8 cellular contexts compared by ENCODE assay signal in genomic region chr1:41662061-41662655, GRCh38.
DNase-seq lines count a peak whose midpoint lies in the region; ATAC-seq, FAIRE-seq and TF ChIP-seq lines count a peak whose summit lies in the region.

No MANE protein-coding gene starts in this region.

- dilution Hi-C loops in endothelial cell of umbilical vein (cut with MboI; ENCODE audit: extremely low pct_ligation_motif_present, low sequenced_read_pairs): no loop called here

- intact Hi-C loops in endothelial cell of umbilical vein (cut with micrococcal nuclease): loop anchor here (1.0 to 2.0 kb wide), 2 partner anchors 22 to 51 kb away; no protein-coding TSS in a partner anchor

- H3K4me3 ChIP-seq in endothelial cell of umbilical vein (replicated peaks in 1 of 3; ENCODE audit: insufficient read depth in 1 of 3, low read depth in 1 of 3, low read length in 3 of 3) (peak overlapping the region in 2 of 3 experiments; percentile 46 to 49), mucosa of stomach (ENCODE audit: low read length) (no peak overlapping the region)

- H3K9me3 ChIP-seq in endothelial cell of umbilical vein (replicated peaks; ENCODE audit: control insufficient read depth, insufficient read depth, low read length): no peaks in the 10 kb centered on the region
- no peaks in the 10 kb centered on the region for H3K9me3 ChIP-seq in mucosa of stomach (ENCODE audit: control insufficient read depth, low read length)

- no peaks in the 10 kb centered on the region for H3K27me3 Mint-ChIP-seq in activated CD8-positive, alpha-beta memory T cell treated with anti-CD3 and anti-CD28 coated beads, Interleukin-2, amount 10 ng/mL, durations not matched to agents 7 days and 5 days

- H3K79me2 ChIP-seq in endothelial cell of umbilical vein (ENCODE audit: control insufficient read depth, insufficient read depth, low read length): no peaks in the 10 kb centered on the region

- no peaks in the 10 kb centered on the region for H3K9me3 Mint-ChIP-seq in activated CD8-positive, alpha-beta memory T cell treated with anti-CD3 and anti-CD28 coated beads, Interleukin-2, amount 10 ng/mL, durations not matched to agents 7 days and 5 days (ENCODE audit: low read depth)

- peak overlapping the region; percentile 19 for H3K4me3 Mint-ChIP-seq in activated CD8-positive, alpha-beta memory T cell treated with anti-CD3 and anti-CD28 coated beads, Interleukin-2, amount 10 ng/mL, durations not matched to agents 7 days and 5 days

- H3K27ac Mint-ChIP-seq in activated CD8-positive, alpha-beta memory T cell treated with anti-CD3 and anti-CD28 coated beads, Interleukin-2, amount 10 ng/mL, durations not matched to agents 7 days and 5 days: no peak overlapping the region

- H3K4me2 ChIP-seq in endothelial cell of umbilical vein (ENCODE audit: insufficient read depth, low read length): peak overlapping the region; percentile 63

- no peak for TF ChIP-seq CTCF in GM13977 (IDR thresholded peaks at IDR 0.05; ENCODE audit: extremely low read depth, insufficient read depth, missing control alignments)
- no peak for TF ChIP-seq CTCF in endothelial cell of umbilical vein (IDR thresholded peaks at IDR 0.05; ENCODE audit: extremely low read depth in 1 of 2, insufficient read depth in 1 of 2, low read depth in 1 of 2, low read length in 2 of 2)

- peak overlapping the region; percentile 56 for H3K9ac ChIP-seq in endothelial cell of umbilical vein (replicated peaks; ENCODE audit: extremely low read depth, insufficient read depth, low read length)
- H3K9ac ChIP-seq in mucosa of stomach (ENCODE audit: low read length): peak overlapping the region; percentile 36

- no peaks in the 10 kb centered on the region for H4K20me1 ChIP-seq in endothelial cell of umbilical vein (replicated peaks; ENCODE audit: control insufficient read depth, extremely low read depth, insufficient read depth, low read length)

- peaks cover 0 to 6% of the 10 kb centered on the region in 2 experiments for H3K27me3 ChIP-seq in endothelial cell of umbilical vein (ENCODE audit: control insufficient read depth in 2 of 2, insufficient read depth in 2 of 2, low read length in 2 of 2)
- H3K27me3 ChIP-seq in mucosa of stomach (ENCODE audit: control insufficient read depth, insufficient read depth, low read length): peaks cover 14% of the 10 kb centered on the region

- no peak overlapping the region for H3K27ac ChIP-seq in endothelial cell of umbilical vein (ENCODE audit: insufficient read depth, low read depth, low read length)

- no peaks in the 10 kb centered on the region for H3K36me3 ChIP-seq in endothelial cell of umbilical vein (ENCODE audit: control insufficient read depth in 2 of 2, extremely low read depth in 1 of 2, insufficient read depth in 2 of 2, low read length in 2 of 2)
- H3K36me3 ChIP-seq in mucosa of stomach (ENCODE audit: control insufficient read depth, insufficient read depth, low read length): no peaks in the 10 kb centered on the region

- H2AFZ ChIP-seq in endothelial cell of umbilical vein (ENCODE audit: low read depth, low read length): peak overlapping the region; percentile 54

- H3K9me1 ChIP-seq in endothelial cell of umbilical vein (replicated peaks; ENCODE audit: control insufficient read depth, extremely low read depth, insufficient read depth, low read length): no peaks in the 10 kb centered on the region

- no TSS peak for BruUV-seq in endothelial cell of umbilical vein (replicated peaks; lab: Mats Ljungman, UMichigan)

- peaks cover 69% of the 10 kb centered on the region for H3K4me1 Mint-ChIP-seq in activated CD8-positive, alpha-beta memory T cell treated with anti-CD3 and anti-CD28 coated beads, Interleukin-2, amount 10 ng/mL, durations not matched to agents 7 days and 5 days

- FAIRE-seq in endothelial cell of umbilical vein (lab: Jason Lieb, UNC): peak; percentile 12

- CTCF ChIA-PET in activated CD8-positive, alpha-beta memory T cell treated with anti-CD3 and anti-CD28 coated beads, Interleukin-2, amount 10 ng/mL, durations not matched to agents 7 days and 5 days (lab: Charles Lee): interaction anchor here (1.2 to 5.9 kb wide), 2 partner anchors 11 to 17 kb away, joined by 4 to 27 read pairs; no protein-coding TSS in a partner anchor
- CTCF ChIA-PET in endothelial cell of umbilical vein (lab: Charles Lee): interaction anchor here (1.2 to 1.8 kb wide), 3 partner anchors 9 to 150 kb away, joined by 3 to 5 read pairs (median 4); no protein-coding TSS in a partner anchor

- POLR2A ChIA-PET in endothelial cell of umbilical vein (lab: Charles Lee): no interaction called here

- TF ChIP-seq POLR2A in endothelial cell of umbilical vein (IDR thresholded peaks at IDR 0.05; ENCODE audit: low read depth, low read length): no peak

- peaks cover 7% of the 10 kb centered on the region for H3K4me1 ChIP-seq in endothelial cell of umbilical vein (ENCODE audit: control insufficient read depth, extremely low read depth, insufficient read depth, low read length)
- peaks cover 8% of the 10 kb centered on the region for H3K4me1 ChIP-seq in mucosa of stomach (ENCODE audit: control insufficient read depth, insufficient read depth, low read length)

- DNase-seq in GM13977 (ENCODE audit: low spot score) (peak; percentile 94), NCI-H226 (peak; percentile 54), endothelial cell of umbilical vein (ENCODE audit: low read depth, low spot score) (peak; percentile 43), NCI-H2107 treated with DMSO at 0.1 percent for 48 hours (lab: John Stamatoyannopoulos, UW; ENCODE audit: unreplicated experiment) (no peak)
- peak; percentile 85 for DNase-seq in activated CD8-positive, alpha-beta memory T cell treated with anti-CD3 and anti-CD28 coated beads, Interleukin-2, amount 10 ng/mL, durations not matched to agents 7 days and 5 days
- DNase-seq in stimulated activated CD8-positive, alpha-beta memory T cell treated with anti-CD3 and anti-CD28 coated beads, Interleukin-7, amount 100 ng/mL, for 4 hours (ENCODE audit: low read depth in 2 of 2): peak; percentile 73 to 81

- peak; percentile 49 for ATAC-seq in HG02571 (IDR thresholded peaks at IDR 0.05; ENCODE audit: unreplicated experiment)
- peak; percentile 87 for ATAC-seq in activated CD8-positive, alpha-beta memory T cell treated with anti-CD3 and anti-CD28 coated beads, Interleukin-2, amount 10 ng/mL, durations not matched to agents 7 days and 5 days

- in situ Hi-C loops in GM13977 (cut with MboI; ENCODE audit: low pct_unique_long_range_greater_than_20kb, low sequenced_read_pairs, unreplicated experiment): no loop called here

- peaks cover 3% of the 10 kb centered on the region for H3K36me3 Mint-ChIP-seq in activated CD8-positive, alpha-beta memory T cell treated with anti-CD3 and anti-CD28 coated beads, Interleukin-2, amount 10 ng/mL, durations not matched to agents 7 days and 5 days

TF ChIP-seq in endothelial cell of umbilical vein, 7 proteins besides CTCF, POLR2A, EP300 and RAD21:
- TF ChIP-seq GATA2 (IDR thresholded peaks at IDR 0.05; ENCODE audit: insufficient read depth, insufficient read length, low read depth, low read length): no peak
- TF ChIP-seq, protein P1, sequence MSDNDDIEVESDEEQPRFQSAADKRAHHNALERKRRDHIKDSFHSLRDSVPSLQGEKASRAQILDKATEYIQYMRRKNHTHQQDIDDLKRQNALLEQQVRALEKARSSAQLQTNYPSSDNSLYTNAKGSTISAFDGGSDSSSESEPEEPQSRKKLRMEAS (IDR thresholded peaks at IDR 0.05; ENCODE audit: insufficient read depth, insufficient read length): no peak
- no peak for TF ChIP-seq POLR2AphosphoS5 (IDR thresholded peaks at IDR 0.05; ENCODE audit: insufficient read depth, low read depth, low read length)
- no peak for TF ChIP-seq FOS (IDR thresholded peaks at IDR 0.05; ENCODE audit: borderline replicate concordance, insufficient read depth, low read length)
- no peak for TF ChIP-seq JUN (IDR thresholded peaks at IDR 0.05; ENCODE audit: borderline replicate concordance, insufficient read depth, insufficient read length, low read depth)
- TF ChIP-seq MYC (IDR thresholded peaks at IDR 0.05; ENCODE audit: low read depth, low read length): no peak
- TF ChIP-seq EZH2 (IDR thresholded peaks at IDR 0.05; ENCODE audit: borderline replicate concordance, low read depth, low read length, severe bottlenecking): no peak
